ENCODE assay signal across 10 cellular contexts in genomic region chr3:177282028-177282655, GRCh38.
DNase-seq lines count a peak whose midpoint lies in the region; ATAC-seq, FAIRE-seq and TF ChIP-seq lines count a peak whose summit lies in the region.
"Had no signal": no experiment of that assay in that cellular context is flagged by ENCODE, and none has a peak within 500 bp of the region (broad histone marks: within the 10 kb centered on the region; RNA-seq: fewer than 3 reads in every experiment).

No MANE protein-coding gene starts in this region.

- H3K79me2 ChIP-seq in OCI-LY3 (ENCODE audit: low read length) = no peaks in the 10 kb centered on the region
- H3K79me2 ChIP-seq in neural progenitor cell (ENCODE audit: low read depth) = no peaks in the 10 kb centered on the region

- H3K4me2 ChIP-seq in OCI-LY3 (ENCODE audit: low read length) (peak overlapping the region; percentile 44; the same call in 1 of the 2 replicates), neural progenitor cell (peak overlapping the region; percentile 10)

- peaks cover 46% of the 10 kb centered on the region for H3K4me1 Mint-ChIP-seq in neural progenitor cell

- H3K27ac ChIP-seq in OCI-LY3 (ENCODE audit: low read length) (peak overlapping the region; percentile 78), neural progenitor cell (no peak overlapping the region), right cardiac atrium (ENCODE audit: low read length) (no peak overlapping the region)

- H3K27me3 ChIP-seq in OCI-LY3 (ENCODE audit: low read depth, low read length) = no peaks in the 10 kb centered on the region
- H3K27me3 ChIP-seq in neural progenitor cell = no peaks in the 10 kb centered on the region
- H3K27me3 ChIP-seq in right cardiac atrium (ENCODE audit: control insufficient read depth, insufficient read depth) = no peaks in the 10 kb centered on the region

- H3K9ac ChIP-seq in OCI-LY3 (ENCODE audit: low read length) = peak overlapping the region; percentile 37
- H3K9ac ChIP-seq in neural progenitor cell = no peak overlapping the region

- H3K36me3 ChIP-seq in OCI-LY3 (replicated peaks; ENCODE audit: low read depth, low read length) (peaks cover 5% of the 10 kb centered on the region), neural progenitor cell (no peaks in the 10 kb centered on the region)

- H3K4me3 ChIP-seq in GM12865 (ENCODE audit: low read depth, low read length) (no peak overlapping the region), OCI-LY3 (ENCODE audit: low read length) (0 out of 2 replicates have a peak overlapping the region, but pooled peaks have one; percentile 26), neural progenitor cell (no peak overlapping the region), right cardiac atrium (ENCODE audit: low read length) (no peak overlapping the region)

- H4K20me1 ChIP-seq in OCI-LY3 (ENCODE audit: insufficient read depth, low read length) = no peaks in the 10 kb centered on the region
- H4K20me1 ChIP-seq in neural progenitor cell (ENCODE audit: low read depth) = no peaks in the 10 kb centered on the region

- WGBS in right cardiac atrium = 100% methylated on average over 1 of the region's 1 CpG

- H3K27ac Mint-ChIP-seq in neural progenitor cell = peak overlapping the region; percentile 84

- intact Hi-C loops in right cardiac atrium (cut with DNase I) = loop anchor here in 1 of 4 donors (10.0 kb wide), 1 partner anchor 73 kb away; no protein-coding TSS in a partner anchor

- ATAC-seq in right cardiac atrium (no peak), GM18517 (IDR thresholded peaks at IDR 0.05; ENCODE audit: unreplicated experiment) (no peak)

- peak; percentile 24 for DNase-seq in GM12865 (ENCODE audit: low read depth)
- DNase-seq in NCI-H1436 treated with DMSO at 0.1 percent for 48 hours (lab: John Stamatoyannopoulos, UW) = peak; percentile 98
- no peak for DNase-seq in neural progenitor cell (ENCODE audit: low spot score)
- no peak for DNase-seq in right cardiac atrium
- no peak for DNase-seq in RCC 7860 (ENCODE audit: low spot score)
- DNase-seq in SIG-M5 treated with dmso at 0.1 percent for 504 hours (lab: John Stamatoyannopoulos, UW; ENCODE audit: unreplicated experiment) = no peak
- DNase-seq: IMR-90, kidney glomerular epithelial cell had no signal

- H3K27me3 Mint-ChIP-seq in neural progenitor cell (ENCODE audit: insufficient read depth, low read depth) = peaks cover 3% of the 10 kb centered on the region

- peaks cover 39% of the 10 kb centered on the region for H3K4me1 ChIP-seq in OCI-LY3 (ENCODE audit: low read length)
- H3K4me1 ChIP-seq in neural progenitor cell = peaks cover 18% of the 10 kb centered on the region
- H3K4me1 ChIP-seq in right cardiac atrium (ENCODE audit: control insufficient read depth, insufficient read depth, low read length) = no peaks in the 10 kb centered on the region

- no peak for TF ChIP-seq CTCF in GM12865 (IDR thresholded peaks at IDR 0.05; ENCODE audit: insufficient read depth, low read depth, low read length, missing control alignments)
- TF ChIP-seq CTCF in OCI-LY3 (IDR thresholded peaks at IDR 0.05; ENCODE audit: low read depth, low read length) = no peak
- TF ChIP-seq CTCF in neural progenitor cell (IDR thresholded peaks at IDR 0.05) = no peak

- H3K4me3 Mint-ChIP-seq in neural progenitor cell = no peak overlapping the region

- H2AFZ ChIP-seq in OCI-LY3 (ENCODE audit: low read depth, low read length) = 0 out of 2 replicates have a peak overlapping the region, but pooled peaks have one; percentile 42
- H2AFZ ChIP-seq in neural progenitor cell (replicated peaks) = peak overlapping the region; percentile 79

- FAIRE-seq in RCC 7860 (lab: Jason Lieb, UNC) = no peak

- H3F3A ChIP-seq in neural progenitor cell (ENCODE audit: low read depth) = no peaks in the 10 kb centered on the region

- H3K9me3 ChIP-seq in OCI-LY3 (ENCODE audit: insufficient read depth, low read length) (peaks cover 19% of the 10 kb centered on the region; the same call in 1 of the 2 replicates), neural progenitor cell (ENCODE audit: low read depth) (no peaks in the 10 kb centered on the region), right cardiac atrium (ENCODE audit: control insufficient read depth, low read length) (no peaks in the 10 kb centered on the region)

- no peaks in the 10 kb centered on the region for H3K36me3 Mint-ChIP-seq in neural progenitor cell

- peaks cover 6% of the 10 kb centered on the region for H3K9me3 Mint-ChIP-seq in neural progenitor cell

Comparison
In these comparisons a context has a peak if more than half of its experiments do, and no peak if none do; other contexts are left out.
1. DNase-seq: peak in GM12865 (single experiment) and NCI-H1436 treated with DMSO at 0.1 percent for 48 hours (single experiment); none in neural progenitor cell (single experiment), right cardiac atrium (0 of 3), RCC 7860 (single experiment) and SIG-M5 treated with dmso at 0.1 percent for 504 hours (single experiment).